In the genomic region with DNA sequence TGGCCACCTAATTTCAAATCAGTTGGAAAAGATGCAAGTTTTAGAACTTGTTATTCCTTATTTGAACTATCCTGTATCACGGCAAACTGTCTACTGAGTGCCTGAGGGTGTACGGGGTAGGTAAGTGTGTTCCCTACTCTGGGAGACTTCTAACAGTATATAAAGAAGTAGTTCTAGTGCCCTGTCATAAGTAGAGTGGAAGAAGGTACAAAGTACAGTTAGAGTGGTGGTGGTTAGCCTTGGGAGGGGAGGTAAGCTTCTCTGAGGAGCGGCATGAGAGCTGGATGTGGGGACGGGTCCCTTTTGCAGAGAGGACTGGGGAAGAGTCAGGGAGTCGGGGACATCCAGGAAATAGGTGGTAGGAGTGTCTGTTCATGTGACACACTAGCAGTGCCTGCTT, we compare ENCODE assay signal across 1 cellular context.
TF ChIP-seq lines count a peak whose summit lies in the region.

No MANE protein-coding gene starts in this region.

TF ChIP-seq in GM23338, 12 proteins besides CTCF, POLR2A, EP300 and RAD21 (continued from another document):
- TF ChIP-seq, protein P1, sequence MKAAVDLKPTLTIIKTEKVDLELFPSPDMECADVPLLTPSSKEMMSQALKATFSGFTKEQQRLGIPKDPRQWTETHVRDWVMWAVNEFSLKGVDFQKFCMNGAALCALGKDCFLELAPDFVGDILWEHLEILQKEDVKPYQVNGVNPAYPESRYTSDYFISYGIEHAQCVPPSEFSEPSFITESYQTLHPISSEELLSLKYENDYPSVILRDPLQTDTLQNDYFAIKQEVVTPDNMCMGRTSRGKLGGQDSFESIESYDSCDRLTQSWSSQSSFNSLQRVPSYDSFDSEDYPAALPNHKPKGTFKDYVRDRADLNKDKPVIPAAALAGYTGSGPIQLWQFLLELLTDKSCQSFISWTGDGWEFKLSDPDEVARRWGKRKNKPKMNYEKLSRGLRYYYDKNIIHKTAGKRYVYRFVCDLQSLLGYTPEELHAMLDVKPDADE (IDR thresholded peaks at IDR 0.05): no peak
- no peak for TF ChIP-seq JUNB (IDR thresholded peaks at IDR 0.05; ENCODE audit: unreplicated experiment)
- TF ChIP-seq STAT1 (IDR thresholded peaks at IDR 0.05; ENCODE audit: unreplicated experiment): no peak
- no peak for TF ChIP-seq POLR2AphosphoS5 (IDR thresholded peaks at IDR 0.05; ENCODE audit: low read depth)
- TF ChIP-seq, protein P2, sequence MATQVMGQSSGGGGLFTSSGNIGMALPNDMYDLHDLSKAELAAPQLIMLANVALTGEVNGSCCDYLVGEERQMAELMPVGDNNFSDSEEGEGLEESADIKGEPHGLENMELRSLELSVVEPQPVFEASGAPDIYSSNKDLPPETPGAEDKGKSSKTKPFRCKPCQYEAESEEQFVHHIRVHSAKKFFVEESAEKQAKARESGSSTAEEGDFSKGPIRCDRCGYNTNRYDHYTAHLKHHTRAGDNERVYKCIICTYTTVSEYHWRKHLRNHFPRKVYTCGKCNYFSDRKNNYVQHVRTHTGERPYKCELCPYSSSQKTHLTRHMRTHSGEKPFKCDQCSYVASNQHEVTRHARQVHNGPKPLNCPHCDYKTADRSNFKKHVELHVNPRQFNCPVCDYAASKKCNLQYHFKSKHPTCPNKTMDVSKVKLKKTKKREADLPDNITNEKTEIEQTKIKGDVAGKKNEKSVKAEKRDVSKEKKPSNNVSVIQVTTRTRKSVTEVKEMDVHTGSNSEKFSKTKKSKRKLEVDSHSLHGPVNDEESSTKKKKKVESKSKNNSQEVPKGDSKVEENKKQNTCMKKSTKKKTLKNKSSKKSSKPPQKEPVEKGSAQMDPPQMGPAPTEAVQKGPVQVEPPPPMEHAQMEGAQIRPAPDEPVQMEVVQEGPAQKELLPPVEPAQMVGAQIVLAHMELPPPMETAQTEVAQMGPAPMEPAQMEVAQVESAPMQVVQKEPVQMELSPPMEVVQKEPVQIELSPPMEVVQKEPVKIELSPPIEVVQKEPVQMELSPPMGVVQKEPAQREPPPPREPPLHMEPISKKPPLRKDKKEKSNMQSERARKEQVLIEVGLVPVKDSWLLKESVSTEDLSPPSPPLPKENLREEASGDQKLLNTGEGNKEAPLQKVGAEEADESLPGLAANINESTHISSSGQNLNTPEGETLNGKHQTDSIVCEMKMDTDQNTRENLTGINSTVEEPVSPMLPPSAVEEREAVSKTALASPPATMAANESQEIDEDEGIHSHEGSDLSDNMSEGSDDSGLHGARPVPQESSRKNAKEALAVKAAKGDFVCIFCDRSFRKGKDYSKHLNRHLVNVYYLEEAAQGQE (IDR thresholded peaks at IDR 0.05; ENCODE audit: unreplicated experiment): no peak
- TF ChIP-seq, protein P3, sequence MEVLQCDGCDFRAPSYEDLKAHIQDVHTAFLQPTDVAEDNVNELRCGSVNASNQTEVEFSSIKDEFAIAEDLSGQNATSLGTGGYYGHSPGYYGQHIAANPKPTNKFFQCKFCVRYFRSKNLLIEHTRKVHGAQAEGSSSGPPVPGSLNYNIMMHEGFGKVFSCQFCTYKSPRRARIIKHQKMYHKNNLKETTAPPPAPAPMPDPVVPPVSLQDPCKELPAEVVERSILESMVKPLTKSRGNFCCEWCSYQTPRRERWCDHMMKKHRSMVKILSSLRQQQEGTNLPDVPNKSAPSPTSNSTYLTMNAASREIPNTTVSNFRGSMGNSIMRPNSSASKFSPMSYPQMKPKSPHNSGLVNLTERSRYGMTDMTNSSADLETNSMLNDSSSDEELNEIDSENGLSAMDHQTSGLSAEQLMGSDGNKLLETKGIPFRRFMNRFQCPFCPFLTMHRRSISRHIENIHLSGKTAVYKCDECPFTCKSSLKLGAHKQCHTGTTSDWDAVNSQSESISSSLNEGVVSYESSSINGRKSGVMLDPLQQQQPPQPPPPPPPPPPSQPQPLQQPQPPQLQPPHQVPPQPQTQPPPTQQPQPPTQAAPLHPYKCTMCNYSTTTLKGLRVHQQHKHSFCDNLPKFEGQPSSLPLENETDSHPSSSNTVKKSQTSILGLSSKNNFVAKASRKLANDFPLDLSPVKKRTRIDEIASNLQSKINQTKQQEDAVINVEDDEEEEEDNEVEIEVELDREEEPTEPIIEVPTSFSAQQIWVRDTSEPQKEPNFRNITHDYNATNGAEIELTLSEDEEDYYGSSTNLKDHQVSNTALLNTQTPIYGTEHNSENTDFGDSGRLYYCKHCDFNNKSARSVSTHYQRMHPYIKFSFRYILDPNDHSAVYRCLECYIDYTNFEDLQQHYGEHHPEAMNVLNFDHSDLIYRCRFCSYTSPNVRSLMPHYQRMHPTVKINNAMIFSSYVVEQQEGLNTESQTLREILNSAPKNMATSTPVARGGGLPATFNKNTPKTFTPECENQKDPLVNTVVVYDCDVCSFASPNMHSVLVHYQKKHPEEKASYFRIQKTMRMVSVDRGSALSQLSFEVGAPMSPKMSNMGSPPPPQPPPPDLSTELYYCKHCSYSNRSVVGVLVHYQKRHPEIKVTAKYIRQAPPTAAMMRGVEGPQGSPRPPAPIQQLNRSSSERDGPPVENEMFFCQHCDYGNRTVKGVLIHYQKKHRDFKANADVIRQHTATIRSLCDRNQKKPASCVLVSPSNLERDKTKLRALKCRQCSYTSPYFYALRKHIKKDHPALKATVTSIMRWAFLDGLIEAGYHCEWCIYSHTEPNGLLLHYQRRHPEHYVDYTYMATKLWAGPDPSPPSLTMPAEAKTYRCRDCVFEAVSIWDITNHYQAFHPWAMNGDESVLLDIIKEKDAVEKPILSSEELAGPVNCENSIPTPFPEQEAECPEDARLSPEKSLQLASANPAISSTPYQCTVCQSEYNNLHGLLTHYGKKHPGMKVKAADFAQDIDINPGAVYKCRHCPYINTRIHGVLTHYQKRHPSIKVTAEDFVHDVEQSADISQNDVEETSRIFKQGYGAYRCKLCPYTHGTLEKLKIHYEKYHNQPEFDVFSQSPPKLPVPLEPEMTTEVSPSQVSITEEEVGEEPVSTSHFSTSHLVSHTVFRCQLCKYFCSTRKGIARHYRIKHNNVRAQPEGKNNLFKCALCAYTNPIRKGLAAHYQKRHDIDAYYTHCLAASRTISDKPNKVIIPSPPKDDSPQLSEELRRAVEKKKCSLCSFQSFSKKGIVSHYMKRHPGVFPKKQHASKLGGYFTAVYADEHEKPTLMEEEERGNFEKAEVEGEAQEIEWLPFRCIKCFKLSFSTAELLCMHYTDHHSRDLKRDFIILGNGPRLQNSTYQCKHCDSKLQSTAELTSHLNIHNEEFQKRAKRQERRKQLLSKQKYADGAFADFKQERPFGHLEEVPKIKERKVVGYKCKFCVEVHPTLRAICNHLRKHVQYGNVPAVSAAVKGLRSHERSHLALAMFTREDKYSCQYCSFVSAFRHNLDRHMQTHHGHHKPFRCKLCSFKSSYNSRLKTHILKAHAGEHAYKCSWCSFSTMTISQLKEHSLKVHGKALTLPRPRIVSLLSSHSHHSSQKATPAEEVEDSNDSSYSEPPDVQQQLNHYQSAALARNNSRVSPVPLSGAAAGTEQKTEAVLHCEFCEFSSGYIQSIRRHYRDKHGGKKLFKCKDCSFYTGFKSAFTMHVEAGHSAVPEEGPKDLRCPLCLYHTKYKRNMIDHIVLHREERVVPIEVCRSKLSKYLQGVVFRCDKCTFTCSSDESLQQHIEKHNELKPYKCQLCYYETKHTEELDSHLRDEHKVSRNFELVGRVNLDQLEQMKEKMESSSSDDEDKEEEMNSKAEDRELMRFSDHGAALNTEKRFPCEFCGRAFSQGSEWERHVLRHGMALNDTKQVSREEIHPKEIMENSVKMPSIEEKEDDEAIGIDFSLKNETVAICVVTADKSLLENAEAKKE (CRISPR knock-in tag; IDR thresholded peaks at IDR 0.05): no peak
